Comparison of ENCODE assay signal across 10 cellular contexts in genomic region chr5:119360905-119361605, GRCh38. TPM values are rescaled to one million over a fixed set of nuclear protein-coding genes. Genes with fewer than 3 reads are reported as not detected.
A peak's percentile ranks its signal among the peaks of the same experiment; 100 is the strongest.
DNase-seq lines count a peak whose midpoint lies in the region; ATAC-seq and TF ChIP-seq lines count a peak whose summit lies in the region.
"Had no signal": no experiment of that assay in that cellular context is flagged by ENCODE, and none has a peak within 500 bp of the region (broad histone marks: within the 10 kb centered on the region; RNA-seq: fewer than 3 reads in every experiment).

No MANE protein-coding gene starts in this region.

- TF ChIP-seq POLR2A in Peyer's patch (IDR thresholded peaks at IDR 0.05): no peak

- POLR2A ChIA-PET in PC-3 (lab: Charles Lee; ENCODE audit: unreplicated experiment): no interaction called here

- H3F3A ChIP-seq in PC-3 (ENCODE audit: low read length, unreplicated experiment): no peaks in the 10 kb centered on the region

- peak; percentile 67 for ATAC-seq in PC-3

- H3K27me3 ChIP-seq in PC-3 (ENCODE audit: low read length) (no peaks in the 10 kb centered on the region), Peyer's patch (no peaks in the 10 kb centered on the region)

- DNase-seq in ELR (ENCODE audit: low read depth) (peak; percentile 70), PC-3 (peak; percentile 77), epithelial cell of prostate (ENCODE audit: low read depth, low spot score) (peak; percentile 66), putamen (ENCODE audit: low spot score) (peak; percentile 61), Peyer's patch (no peak), GM13977 (ENCODE audit: low spot score) (no peak), NCI-H446 (lab: John Stamatoyannopoulos, UW) (no peak), dermis blood vessel endothelial cell (no peak)
- DNase-seq: activated CD8-positive, alpha-beta memory T cell treated with anti-CD3 and anti-CD28 coated beads, Interleukin-2, amount 50 U/mL, for 48 hours; RPMI8226 had no signal

- in situ Hi-C loops in GM13977 (cut with MboI; ENCODE audit: low pct_unique_long_range_greater_than_20kb, low sequenced_read_pairs, unreplicated experiment): no loop called here

- H3K79me2 ChIP-seq in PC-3 (ENCODE audit: low read length): peaks cover 76% of the 10 kb centered on the region

- no peak for TF ChIP-seq CTCF in PC-3 (conservative IDR thresholded peaks at IDR 0.05; ENCODE audit: low read depth, low read length)
- TF ChIP-seq CTCF in Peyer's patch (IDR thresholded peaks at IDR 0.05): no peak
- no peak for TF ChIP-seq CTCF in GM13977 (IDR thresholded peaks at IDR 0.05; ENCODE audit: extremely low read depth, insufficient read depth, missing control alignments)

- CTCF ChIA-PET in PC-3 (lab: Charles Lee): no interaction called here

- BruUV-seq in PC-3 (replicated peaks; lab: Mats Ljungman, UMichigan): no TSS peak

- intact Hi-C loops in PC-3 (cut with micrococcal nuclease): no loop called here

- H3K4me3 ChIP-seq in PC-3 (ENCODE audit: low read length): peak overlapping the region; percentile 29; the same call in 1 of the 2 replicates
- no peak overlapping the region for H3K4me3 ChIP-seq in Peyer's patch

- H3K9ac ChIP-seq in PC-3 (ENCODE audit: low read length): no peak overlapping the region

- H3K9me2 ChIP-seq in PC-3 (replicated peaks; ENCODE audit: low read length): no peaks in the 10 kb centered on the region

- H3K4me1 ChIP-seq in PC-3 (ENCODE audit: insufficient read depth, low read length) (peaks cover 54% of the 10 kb centered on the region), Peyer's patch (peaks cover 0 to 11% (median 4%) of the 10 kb centered on the region in 4 donors)

- H3K36me3 ChIP-seq in PC-3 (ENCODE audit: low read depth, low read length) (no peaks in the 10 kb centered on the region), Peyer's patch (no peaks in the 10 kb centered on the region)

- no peaks in the 10 kb centered on the region for H4K20me1 ChIP-seq in PC-3 (ENCODE audit: low read length)

- H3K27ac ChIP-seq in PC-3 (ENCODE audit: low read length) (peak overlapping the region; percentile 64), epithelial cell of prostate (peak overlapping the region; percentile 84), Peyer's patch (peak overlapping the region in 1 of 4 donors; percentile 43)

- H3K4me2 ChIP-seq in PC-3 (ENCODE audit: low read length): peak overlapping the region; percentile 64

- H3K9me3 ChIP-seq in PC-3 (ENCODE audit: low read length) (no peaks in the 10 kb centered on the region), Peyer's patch (no peaks in the 10 kb centered on the region)

- H2AFZ ChIP-seq in PC-3 (ENCODE audit: low read length): no peak overlapping the region

RNA-seq across cellular contexts. Expression of gene TNFAIP8, which starts 5.2 kb away (rescaled TPM):
- total RNA-seq in PC-3 (2014; rRNA removed): 11.8 and 20.0 TPM in 2 replicates
- total RNA-seq in Peyer's patch: 10 to 100 TPM in 2 of 4 donors, 1 to 10 TPM in 2; 3.0 to 47.9 (median 10.2) TPM
- 13.6 and 15.9 TPM in 2 replicates for total RNA-seq in dermis blood vessel endothelial cell

Comparison
In these comparisons a context has a peak if more than half of its experiments do, and no peak if none do; other contexts are left out.
1. DNase-seq: peak in ELR (single experiment), PC-3 (single experiment), epithelial cell of prostate (single experiment) and putamen (single experiment); none in Peyer's patch (0 of 3), GM13977 (single experiment), NCI-H446 (0 of 2) and dermis blood vessel endothelial cell (single experiment).